In genomic region chr10:98467506-98468318, GRCh38 we compare ENCODE assay signal across 1 cellular context.
A peak's percentile ranks its signal among the peaks of the same experiment; 100 is the strongest.
TF ChIP-seq lines count a peak whose summit lies in the region.

No MANE protein-coding gene starts in this region.

TF ChIP-seq in HepG2, 621 proteins besides CTCF, POLR2A, EP300 and RAD21 (continued from another document and continues in another):
- TF ChIP-seq, protein P1, sequence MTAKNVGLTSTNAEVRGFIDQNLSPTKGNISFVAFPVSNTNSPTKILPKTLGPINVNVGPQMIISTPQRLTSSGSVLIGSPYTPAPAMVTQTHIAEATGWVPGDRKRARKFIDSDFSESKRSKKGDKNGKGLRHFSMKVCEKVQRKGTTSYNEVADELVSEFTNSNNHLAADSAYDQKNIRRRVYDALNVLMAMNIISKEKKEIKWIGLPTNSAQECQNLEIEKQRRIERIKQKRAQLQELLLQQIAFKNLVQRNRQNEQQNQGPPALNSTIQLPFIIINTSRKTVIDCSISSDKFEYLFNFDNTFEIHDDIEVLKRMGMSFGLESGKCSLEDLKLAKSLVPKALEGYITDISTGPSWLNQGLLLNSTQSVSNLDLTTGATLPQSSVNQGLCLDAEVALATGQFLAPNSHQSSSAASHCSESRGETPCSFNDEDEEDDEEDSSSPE (CRISPR knock-in tag; IDR thresholded peaks at IDR 0.05): 0 out of 2 replicates have a peak, but pooled peaks have one; percentile 25
- TF ChIP-seq, protein P2, sequence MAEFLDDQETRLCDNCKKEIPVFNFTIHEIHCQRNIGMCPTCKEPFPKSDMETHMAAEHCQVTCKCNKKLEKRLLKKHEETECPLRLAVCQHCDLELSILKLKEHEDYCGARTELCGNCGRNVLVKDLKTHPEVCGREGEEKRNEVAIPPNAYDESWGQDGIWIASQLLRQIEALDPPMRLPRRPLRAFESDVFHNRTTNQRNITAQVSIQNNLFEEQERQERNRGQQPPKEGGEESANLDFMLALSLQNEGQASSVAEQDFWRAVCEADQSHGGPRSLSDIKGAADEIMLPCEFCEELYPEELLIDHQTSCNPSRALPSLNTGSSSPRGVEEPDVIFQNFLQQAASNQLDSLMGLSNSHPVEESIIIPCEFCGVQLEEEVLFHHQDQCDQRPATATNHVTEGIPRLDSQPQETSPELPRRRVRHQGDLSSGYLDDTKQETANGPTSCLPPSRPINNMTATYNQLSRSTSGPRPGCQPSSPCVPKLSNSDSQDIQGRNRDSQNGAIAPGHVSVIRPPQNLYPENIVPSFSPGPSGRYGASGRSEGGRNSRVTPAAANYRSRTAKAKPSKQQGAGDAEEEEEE (CRISPR knock-in tag; IDR thresholded peaks at IDR 0.05; ENCODE audit: borderline replicate concordance): no peak
- TF ChIP-seq, protein P3, sequence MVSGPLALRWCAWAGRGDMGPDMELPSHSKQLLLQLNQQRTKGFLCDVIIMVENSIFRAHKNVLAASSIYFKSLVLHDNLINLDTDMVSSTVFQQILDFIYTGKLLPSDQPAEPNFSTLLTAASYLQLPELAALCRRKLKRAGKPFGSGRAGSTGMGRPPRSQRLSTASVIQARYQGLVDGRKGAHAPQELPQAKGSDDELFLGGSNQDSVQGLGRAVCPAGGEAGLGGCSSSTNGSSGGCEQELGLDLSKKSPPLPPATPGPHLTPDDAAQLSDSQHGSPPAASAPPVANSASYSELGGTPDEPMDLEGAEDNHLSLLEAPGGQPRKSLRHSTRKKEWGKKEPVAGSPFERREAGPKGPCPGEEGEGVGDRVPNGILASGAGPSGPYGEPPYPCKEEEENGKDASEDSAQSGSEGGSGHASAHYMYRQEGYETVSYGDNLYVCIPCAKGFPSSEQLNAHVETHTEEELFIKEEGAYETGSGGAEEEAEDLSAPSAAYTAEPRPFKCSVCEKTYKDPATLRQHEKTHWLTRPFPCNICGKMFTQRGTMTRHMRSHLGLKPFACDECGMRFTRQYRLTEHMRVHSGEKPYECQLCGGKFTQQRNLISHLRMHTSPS (CRISPR knock-in tag; IDR thresholded peaks at IDR 0.05; ENCODE audit: low read depth): no peak
- TF ChIP-seq ZNF33B (CRISPR knock-in tag; IDR thresholded peaks at IDR 0.05) (no peak), SMC3 (IDR thresholded peaks at IDR 0.05; ENCODE audit: low read length) (peak; percentile 91), HOXA7 (CRISPR knock-in tag; IDR thresholded peaks at IDR 0.05) (no peak), STAT6 (CRISPR knock-in tag; IDR thresholded peaks at IDR 0.05; ENCODE audit: borderline replicate concordance) (no peak), ZNF75D (CRISPR knock-in tag; IDR thresholded peaks at IDR 0.05; ENCODE audit: borderline replicate concordance) (no peak), GLI4 (CRISPR knock-in tag; IDR thresholded peaks at IDR 0.05; ENCODE audit: borderline replicate concordance) (0 out of 2 replicates have a peak, but pooled peaks have one; percentile 54), MAZ (IDR thresholded peaks at IDR 0.05; ENCODE audit: borderline replicate concordance, low read depth, low read length) (no peak), MAZ (CRISPR knock-in tag; IDR thresholded peaks at IDR 0.05; ENCODE audit: low read depth) (0 out of 2 replicates have a peak, but pooled peaks have one; percentile 33), ZNF547 (CRISPR knock-in tag; IDR thresholded peaks at IDR 0.05) (no peak), KLF11 (CRISPR knock-in tag; IDR thresholded peaks at IDR 0.05) (no peak), ZBTB8A (CRISPR knock-in tag; IDR thresholded peaks at IDR 0.05; ENCODE audit: borderline replicate concordance, low read depth) (no peak), ZNF543 (CRISPR knock-in tag; IDR thresholded peaks at IDR 0.05) (no peak), SRSF4 (IDR thresholded peaks at IDR 0.05; ENCODE audit: low read depth, low read length, poor library complexity, severe bottlenecking) (no peak), MIXL1 (CRISPR knock-in tag; IDR thresholded peaks at IDR 0.05) (0 out of 2 replicates have a peak, but pooled peaks have one; percentile 36), ZNF570 (CRISPR knock-in tag; IDR thresholded peaks at IDR 0.05; ENCODE audit: borderline replicate concordance) (no peak), ZNF878 (CRISPR knock-in tag; IDR thresholded peaks at IDR 0.05) (no peak), REPIN1 (CRISPR knock-in tag; IDR thresholded peaks at IDR 0.05; ENCODE audit: borderline replicate concordance, low read depth) (no peak; the same call in 1 of the 2 replicates), GABPB1 (CRISPR knock-in tag; IDR thresholded peaks at IDR 0.05) (0 out of 2 replicates have a peak, but pooled peaks have one; percentile 8), ZNF362 (CRISPR knock-in tag; IDR thresholded peaks at IDR 0.05; ENCODE audit: borderline replicate concordance) (no peak), ZNF510 (CRISPR knock-in tag; IDR thresholded peaks at IDR 0.05; ENCODE audit: low read depth) (no peak), HHEX (CRISPR knock-in tag; IDR thresholded peaks at IDR 0.05) (no peak), ZNF576 (CRISPR knock-in tag; IDR thresholded peaks at IDR 0.05) (0 out of 2 replicates have a peak, but pooled peaks have one; percentile 35), RNF219 (CRISPR knock-in tag; IDR thresholded peaks at IDR 0.05) (no peak), RNF2 (conservative IDR thresholded peaks at IDR 0.05; ENCODE audit: low read depth) (no peak; the same call in 1 of the 2 replicates), KAT8 (CRISPR knock-in tag; IDR thresholded peaks at IDR 0.05) (0 out of 2 replicates have a peak, but pooled peaks have one; percentile 27), ZNF557 (CRISPR knock-in tag; IDR thresholded peaks at IDR 0.05) (no peak), AKAP8 (CRISPR knock-in tag; IDR thresholded peaks at IDR 0.05) (no peak), BRD4 (CRISPR knock-in tag; IDR thresholded peaks at IDR 0.05) (no peak), MLX (CRISPR knock-in tag; IDR thresholded peaks at IDR 0.05) (no peak), ZNF101 (CRISPR knock-in tag; IDR thresholded peaks at IDR 0.05; ENCODE audit: borderline replicate concordance, low read depth) (no peak), ATF2 (CRISPR knock-in tag; IDR thresholded peaks at IDR 0.05) (peak; percentile 27; the same call in 1 of the 2 replicates), RXRB (CRISPR knock-in tag; IDR thresholded peaks at IDR 0.05; ENCODE audit: borderline replicate concordance) (peak; percentile 18; the same call in 1 of the 2 replicates), HOMEZ (CRISPR knock-in tag; IDR thresholded peaks at IDR 0.05; ENCODE audit: low read depth) (no peak), MYNN (CRISPR knock-in tag; IDR thresholded peaks at IDR 0.05; ENCODE audit: low read depth) (0 out of 2 replicates have a peak, but pooled peaks have one; percentile 82), ZNF614 (CRISPR knock-in tag; IDR thresholded peaks at IDR 0.05; ENCODE audit: borderline replicate concordance) (no peak)
- TF ChIP-seq, protein P4, sequence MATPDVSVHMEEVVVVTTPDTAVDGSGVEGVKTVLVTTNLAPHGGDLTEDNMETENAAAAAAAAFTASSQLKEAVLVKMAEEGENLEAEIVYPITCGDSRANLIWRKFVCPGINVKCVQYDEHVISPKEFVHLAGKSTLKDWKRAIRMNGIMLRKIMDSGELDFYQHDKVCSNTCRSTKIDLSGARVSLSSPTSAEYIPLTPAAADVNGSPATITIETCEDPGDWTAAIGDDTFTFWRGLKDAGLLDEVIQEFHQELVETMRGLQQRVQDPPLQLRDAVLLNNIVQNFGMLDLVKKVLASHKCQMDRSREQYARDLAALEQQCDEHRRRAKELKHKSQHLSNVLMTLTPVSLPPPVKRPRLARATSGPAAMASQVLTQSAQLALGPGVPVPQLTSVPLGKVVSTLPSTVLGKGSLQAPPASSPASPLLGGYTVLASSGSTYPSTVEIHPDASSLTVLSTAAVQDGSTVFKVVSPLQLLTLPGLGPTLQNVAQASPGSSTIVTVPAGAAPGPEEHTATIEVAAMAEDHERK (CRISPR knock-in tag; IDR thresholded peaks at IDR 0.05; ENCODE audit: low read depth): no peak
- TF ChIP-seq, protein P5, sequence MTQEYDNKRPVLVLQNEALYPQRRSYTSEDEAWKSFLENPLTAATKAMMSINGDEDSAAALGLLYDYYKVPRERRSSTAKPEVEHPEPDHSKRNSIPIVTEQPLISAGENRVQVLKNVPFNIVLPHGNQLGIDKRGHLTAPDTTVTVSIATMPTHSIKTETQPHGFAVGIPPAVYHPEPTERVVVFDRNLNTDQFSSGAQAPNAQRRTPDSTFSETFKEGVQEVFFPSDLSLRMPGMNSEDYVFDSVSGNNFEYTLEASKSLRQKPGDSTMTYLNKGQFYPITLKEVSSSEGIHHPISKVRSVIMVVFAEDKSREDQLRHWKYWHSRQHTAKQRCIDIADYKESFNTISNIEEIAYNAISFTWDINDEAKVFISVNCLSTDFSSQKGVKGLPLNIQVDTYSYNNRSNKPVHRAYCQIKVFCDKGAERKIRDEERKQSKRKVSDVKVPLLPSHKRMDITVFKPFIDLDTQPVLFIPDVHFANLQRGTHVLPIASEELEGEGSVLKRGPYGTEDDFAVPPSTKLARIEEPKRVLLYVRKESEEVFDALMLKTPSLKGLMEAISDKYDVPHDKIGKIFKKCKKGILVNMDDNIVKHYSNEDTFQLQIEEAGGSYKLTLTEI (CRISPR knock-in tag; conservative IDR thresholded peaks at IDR 0.05): no peak
